In the genomic region with DNA sequence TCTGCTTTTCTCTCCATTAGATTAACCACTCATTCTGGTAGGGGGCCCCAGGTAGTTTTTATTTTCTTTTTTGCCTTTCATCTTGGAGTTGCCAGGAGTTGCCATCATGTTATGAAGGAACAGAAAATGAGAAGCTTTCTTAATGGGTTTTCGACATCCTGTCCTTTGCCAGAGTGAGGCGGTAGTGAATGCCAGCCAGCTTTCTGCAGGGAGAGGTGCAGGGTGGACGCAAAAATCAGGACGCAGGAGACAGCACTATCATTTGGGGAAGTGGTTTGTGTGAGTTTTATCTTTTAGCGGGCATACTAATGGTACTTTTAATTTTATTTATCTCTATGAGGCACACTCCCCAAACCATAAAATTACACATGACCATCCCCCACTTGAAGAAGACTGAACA, we compare ENCODE assay signal across 8 cellular contexts. TPM values are rescaled to one million over a fixed set of nuclear protein-coding genes. Genes with fewer than 3 reads are reported as not detected.
DNase-seq lines count a peak whose midpoint lies in the region; ATAC-seq lines count a peak whose summit lies in the region.

No MANE protein-coding gene starts in this region.

- H3K9me3 ChIP-seq in HUES64 (ENCODE audit: insufficient read depth, low read depth, low read length) (no peaks in the 10 kb centered on the region), adipocyte (ENCODE audit: control insufficient read depth, low read length) (no peaks in the 10 kb centered on the region), iPS-18c (ENCODE audit: control insufficient read depth, insufficient read depth, low read length) (no peaks in the 10 kb centered on the region)

- no peak overlapping the region for H3K27ac Mint-ChIP-seq in activated T-helper 2 cell treated with anti-CD3 and anti-CD28 coated beads, Interferon-gamma antibody, Interleukin-2, Interleukin-4, amounts not matched to agents 10 μg/mL and 5 μg/mL and 100 μg/mL, durations not matched to agents 14 hours and 24 hours and 36 hours

- DNase-seq in AG20443 (ENCODE audit: low spot score) (peak; percentile 27), adipocyte (ENCODE audit: low read depth) (peak; percentile 63), superior temporal gyrus (ENCODE audit: extremely low spot score) (peak; percentile 58), activated gamma-delta T cell (lab: John Stamatoyannopoulos, UW) (no peak)
- no peak for DNase-seq in activated T-helper 2 cell treated with anti-CD3 and anti-CD28 coated beads, Interferon-gamma antibody, Interleukin-2, Interleukin-4, amounts not matched to agents 10 μg/mL and 5 μg/mL and 100 μg/mL, durations not matched to agents 14 hours and 24 hours and 36 hours (ENCODE audit: low spot score)

- peak overlapping the region; percentile 94 for H3K4me3 ChIP-seq in HUES64 (ENCODE audit: low read length)
- H3K4me3 ChIP-seq in adipocyte (ENCODE audit: low read length): peak overlapping the region; percentile 95
- H3K4me3 ChIP-seq in iPS-18c (ENCODE audit: insufficient read depth, low read depth, low read length): peak overlapping the region; percentile 66

- H3K27me3 ChIP-seq in HUES64 (ENCODE audit: insufficient read depth, low read length) (no peaks in the 10 kb centered on the region), adipocyte (replicated peaks; ENCODE audit: control insufficient read depth, insufficient read depth, low read length) (no peaks in the 10 kb centered on the region)

- H3K4me1 ChIP-seq in HUES64 (ENCODE audit: insufficient read depth, low read length): peaks cover 23% of the 10 kb centered on the region
- peaks cover 49% of the 10 kb centered on the region for H3K4me1 ChIP-seq in adipocyte (ENCODE audit: control insufficient read depth, insufficient read depth, low read length)

- H3K4me3 Mint-ChIP-seq in activated T-helper 2 cell treated with anti-CD3 and anti-CD28 coated beads, Interferon-gamma antibody, Interleukin-2, Interleukin-4, amounts not matched to agents 10 μg/mL and 5 μg/mL and 100 μg/mL, durations not matched to agents 14 hours and 24 hours and 36 hours (ENCODE audit: low read depth): no peak overlapping the region

- H3K36me3 Mint-ChIP-seq in activated T-helper 2 cell treated with anti-CD3 and anti-CD28 coated beads, Interferon-gamma antibody, Interleukin-2, Interleukin-4, amounts not matched to agents 10 μg/mL and 5 μg/mL and 100 μg/mL, durations not matched to agents 14 hours and 24 hours and 36 hours (ENCODE audit: low read depth): no peaks in the 10 kb centered on the region

- H3K36me3 ChIP-seq in HUES64 (ENCODE audit: insufficient read depth, low read length) (no peaks in the 10 kb centered on the region), adipocyte (ENCODE audit: control insufficient read depth, insufficient read depth, low read length, severe bottlenecking) (peaks cover 8% of the 10 kb centered on the region)

- intact Hi-C loops in activated T-helper 2 cell treated with anti-CD3 and anti-CD28 coated beads, Interferon-gamma antibody, Interleukin-2, Interleukin-4, amounts not matched to agents 10 μg/mL and 5 μg/mL and 100 μg/mL, durations not matched to agents 14 hours and 24 hours and 36 hours (cut with micrococcal nuclease): no loop called here

- H3K9ac ChIP-seq in HUES64 (ENCODE audit: low read depth, low read length) (peak overlapping the region; percentile 83), adipocyte (ENCODE audit: low read length) (peak overlapping the region; percentile 98)

- peaks cover 67% of the 10 kb centered on the region for H3K27me3 Mint-ChIP-seq in activated T-helper 2 cell treated with anti-CD3 and anti-CD28 coated beads, Interferon-gamma antibody, Interleukin-2, Interleukin-4, amounts not matched to agents 10 μg/mL and 5 μg/mL and 100 μg/mL, durations not matched to agents 14 hours and 24 hours and 36 hours (ENCODE audit: low read depth)

- no peaks in the 10 kb centered on the region for H3K9me3 Mint-ChIP-seq in activated T-helper 2 cell treated with anti-CD3 and anti-CD28 coated beads, Interferon-gamma antibody, Interleukin-2, Interleukin-4, amounts not matched to agents 10 μg/mL and 5 μg/mL and 100 μg/mL, durations not matched to agents 14 hours and 24 hours and 36 hours

- no peak overlapping the region for H3K27ac ChIP-seq in HUES64 (ENCODE audit: low read depth, low read length)

- peaks cover 6% of the 10 kb centered on the region for H3K4me1 Mint-ChIP-seq in activated T-helper 2 cell treated with anti-CD3 and anti-CD28 coated beads, Interferon-gamma antibody, Interleukin-2, Interleukin-4, amounts not matched to agents 10 μg/mL and 5 μg/mL and 100 μg/mL, durations not matched to agents 14 hours and 24 hours and 36 hours (ENCODE audit: low read depth)

- WGBS in HUES64: 9% methylated on average over 4 of the region's 5 CpGs

- no peak for ATAC-seq in HG03097 (IDR thresholded peaks at IDR 0.05; ENCODE audit: low FRiP score, unreplicated experiment)

RNA-seq across cellular contexts. Expression of a gene that starts 1.7 kb away (rescaled TPM):
- 16.3 TPM for polyA plus RNA-seq in HUES64 (2013, experiment 1 of 2)
- polyA plus RNA-seq in HUES64 (2013, experiment 2 of 2): 19.5 TPM
- 0.16 and 0.28 TPM in 2 replicates for total RNA-seq in activated T-helper 2 cell treated with anti-CD3 and anti-CD28 coated beads, Interferon-gamma antibody, Interleukin-2, Interleukin-4, amounts not matched to agents 10 μg/mL and 5 μg/mL and 100 μg/mL, durations not matched to agents 14 hours and 24 hours and 36 hours

Comparison
In these comparisons a context has a peak if more than half of its experiments do, and no peak if none do; other contexts are left out.
1. DNase-seq: peak in AG20443 (single experiment), adipocyte (single experiment) and superior temporal gyrus (single experiment); none in activated gamma-delta T cell (single experiment) and activated T-helper 2 cell treated with anti-CD3 and anti-CD28 coated beads, Interferon-gamma antibody, Interleukin-2, Interleukin-4, amounts not matched to agents 10 μg/mL and 5 μg/mL and 100 μg/mL, durations not matched to agents 14 hours and 24 hours and 36 hours (single experiment).
2. Peak in every context shown above with its lines, with median percentiles within 50 percentile points of each other: H3K4me3 ChIP-seq.